Comparison of ENCODE assay signal across 10 cellular contexts in the genomic region with DNA sequence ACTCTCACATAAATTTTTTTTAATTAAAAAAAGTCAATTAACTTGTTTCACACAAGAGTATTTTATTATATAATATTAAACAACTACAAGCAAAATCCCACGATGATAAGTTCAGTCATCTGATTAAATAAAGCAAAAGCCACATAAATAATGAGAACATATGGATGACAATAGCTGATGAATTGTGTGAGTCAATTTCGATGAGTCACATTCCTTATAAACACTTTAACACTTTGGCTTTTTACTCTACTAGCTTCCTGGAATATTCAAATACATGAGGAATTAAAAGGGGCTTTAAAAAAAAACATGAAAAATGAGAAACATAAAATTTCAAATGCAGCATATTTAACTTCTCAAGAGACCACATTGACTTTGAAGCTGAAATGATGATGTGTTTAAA.
DNase-seq lines count a peak whose midpoint lies in the region; TF ChIP-seq lines count a peak whose summit lies in the region.
"Had no signal": no experiment of that assay in that cellular context is flagged by ENCODE, and none has a peak within 500 bp of the region (broad histone marks: within the 10 kb centered on the region; RNA-seq: fewer than 3 reads in every experiment).

No MANE protein-coding gene starts in this region.

- H3K4me1 Mint-ChIP-seq in endodermal cell: peaks cover 38% of the 10 kb centered on the region
- H3K4me1 Mint-ChIP-seq: T-cell had no signal

- H3K4me3 Mint-ChIP-seq in endodermal cell: no peak overlapping the region
- H3K4me3 Mint-ChIP-seq: T-cell had no signal

- intact Hi-C loops in prostate gland (cut with DNase I): no loop called here

- H3K9me3 ChIP-seq in endodermal cell (ENCODE audit: control insufficient read depth, low read length): peaks cover 35% of the 10 kb centered on the region
- no peaks in the 10 kb centered on the region for H3K9me3 ChIP-seq in prostate gland
- H3K9me3 ChIP-seq: stomach had no signal

- TF ChIP-seq CTCF in endodermal cell (conservative IDR thresholded peaks at IDR 0.05) (no peak), prostate gland (IDR thresholded peaks at IDR 0.05) (no peak)

- H3K36me3 Mint-ChIP-seq in endodermal cell (ENCODE audit: low read depth): peaks cover 42% of the 10 kb centered on the region
- H3K36me3 Mint-ChIP-seq: T-cell had no signal

- peak overlapping the region; percentile 74 for H3K4me3 ChIP-seq in endodermal cell (ENCODE audit: low read length)
- H3K4me3 ChIP-seq in prostate gland: no peak overlapping the region
- H3K4me3 ChIP-seq: stomach had no signal

- 80% methylated on average over 1 of the region's 2 CpGs; no CpG with 5 or more reads in 1 of the 2 experiments for WGBS in endodermal cell (ENCODE audit: insufficient coverage in 1 of 2, insufficient read length in 1 of 2), 2 experiments
- 54% methylated on average over 2 of the region's 2 CpGs for whole genome bisulfite sequencing in prostate gland

- H3K4me1 ChIP-seq in endodermal cell (ENCODE audit: control insufficient read depth, insufficient read depth, low read length) (peaks cover 8% of the 10 kb centered on the region), prostate gland (replicated peaks) (no peaks in the 10 kb centered on the region)
- H3K4me1 ChIP-seq: stomach had no signal

- H3K27ac ChIP-seq in endodermal cell (ENCODE audit: low read depth, low read length) (no peak overlapping the region), prostate gland (no peak overlapping the region)
- H3K27ac ChIP-seq: stomach had no signal

- no peak overlapping the region for H3K9ac ChIP-seq in endodermal cell (ENCODE audit: extremely low read depth, low read length, poor library complexity, severe bottlenecking)

- peaks cover 35% of the 10 kb centered on the region for H3K9me3 Mint-ChIP-seq in endodermal cell

- TF ChIP-seq POLR2A in prostate gland (IDR thresholded peaks at IDR 0.05): no peak

- no peaks in the 10 kb centered on the region for H3K27me3 ChIP-seq in endodermal cell (ENCODE audit: control insufficient read depth, insufficient read depth, low read length, poor library complexity, severe bottlenecking)
- H3K27me3 ChIP-seq in prostate gland (replicated peaks; ENCODE audit: insufficient read depth): no peaks in the 10 kb centered on the region
- H3K27me3 ChIP-seq: stomach had no signal

- H3K27me3 Mint-ChIP-seq in endodermal cell (ENCODE audit: insufficient read depth): no peaks in the 10 kb centered on the region
- H3K27me3 Mint-ChIP-seq: T-cell had no signal

- H3K36me3 ChIP-seq in endodermal cell (ENCODE audit: control insufficient read depth, insufficient read depth, low read length) (peaks cover 48% of the 10 kb centered on the region), prostate gland (no peaks in the 10 kb centered on the region)
- H3K36me3 ChIP-seq: stomach had no signal

- no peak overlapping the region for H3K27ac Mint-ChIP-seq in endodermal cell
- H3K27ac Mint-ChIP-seq: T-cell had no signal

- DNase-seq in ELR (ENCODE audit: low read depth) (peak; percentile 89), NCI-H446 treated with DMSO at 0.1 percent for 48 hours (lab: John Stamatoyannopoulos, UW) (peak; percentile 36), endodermal cell (no peak), pulmonary artery endothelial cell (ENCODE audit: low read depth, low spot score) (peak; percentile 60), NOMO-1 treated with dmso at 0.1 percent for 144 hours (lab: John Stamatoyannopoulos, UW; ENCODE audit: unreplicated experiment) (no peak), NCI-H2081 (lab: John Stamatoyannopoulos, UW) (no peak), prostate gland (ENCODE audit: low spot score) (no peak)
- DNase-seq: activated effector memory CD4-positive, alpha-beta T cell treated with Interleukin-2 at 50 U/mL for 16 hours; stomach; T-cell had no signal

Comparison
In these comparisons a context has a peak if more than half of its experiments do, and no peak if none do; other contexts are left out.
1. DNase-seq: peak in ELR (single experiment), NCI-H446 treated with DMSO at 0.1 percent for 48 hours (single experiment) and pulmonary artery endothelial cell (single experiment); none in endodermal cell (single experiment), NOMO-1 treated with dmso at 0.1 percent for 144 hours (single experiment), NCI-H2081 (0 of 2) and prostate gland (single experiment).